Comparison of ENCODE assay signal across 28 cellular contexts in genomic region chr5:12323637-12324229, GRCh38.
A peak's percentile ranks its signal among the peaks of the same experiment; 100 is the strongest.
DNase-seq lines count a peak whose midpoint lies in the region; ATAC-seq and TF ChIP-seq lines count a peak whose summit lies in the region.
"Had no signal": no experiment of that assay in that cellular context is flagged by ENCODE, and none has a peak within 500 bp of the region (broad histone marks: within the 10 kb centered on the region; RNA-seq: fewer than 3 reads in every experiment).

No MANE protein-coding gene starts in this region.

- no peaks in the 10 kb centered on the region for H3K79me1 ChIP-seq in mesendoderm (ENCODE audit: low read length)

- H3K27ac Mint-ChIP-seq in glutamatergic neuron (ENCODE audit: unreplicated experiment), result peak overlapping the region; percentile 2
- H3K27ac Mint-ChIP-seq in CD4-positive, alpha-beta memory T cell, result no peak overlapping the region
- H3K27ac Mint-ChIP-seq: activated T-cell treated with anti-CD3 and anti-CD28 coated beads, Interleukin-2, amount 50 U/mL, for 72 hours; IgD-negative memory B cell; nephron had no signal

- POLR2A ChIA-PET in CD4-positive, alpha-beta memory T cell (lab: Charles Lee; ENCODE audit: partially characterized antibody), result no interaction called here

- peaks cover 0 to 5% of the 10 kb centered on the region in 2 donors for H3K9me3 ChIP-seq in CD4-positive, alpha-beta memory T cell (ENCODE audit: control insufficient read depth in 1 of 2, low read length in 2 of 2)
- H3K9me3 ChIP-seq: Peyer's patch had no signal

- H2BK15ac ChIP-seq in mesendoderm (replicated peaks; ENCODE audit: low read depth), result no peak overlapping the region

- H3K4me1 ChIP-seq in mesendoderm (ENCODE audit: control insufficient read depth, low read depth, low read length), result no peaks in the 10 kb centered on the region
- H3K4me1 ChIP-seq in CD4-positive, alpha-beta memory T cell (ENCODE audit: insufficient read depth, low read length), result no peaks in the 10 kb centered on the region
- H3K4me1 ChIP-seq: Peyer's patch, tibial nerve had no signal

- H3K27ac ChIP-seq in mesendoderm (ENCODE audit: low read depth, low read length), result no peak overlapping the region
- no peak overlapping the region for H3K27ac ChIP-seq in CD4-positive, alpha-beta memory T cell (ENCODE audit: low read depth, low read length)
- H3K27ac ChIP-seq: coronary artery, Peyer's patch, tibial nerve had no signal

- no peak overlapping the region for H3K4me3 Mint-ChIP-seq in glutamatergic neuron (ENCODE audit: unreplicated experiment)
- no peak overlapping the region for H3K4me3 Mint-ChIP-seq in CD4-positive, alpha-beta memory T cell
- H3K4me3 Mint-ChIP-seq: activated T-cell treated with anti-CD3 and anti-CD28 coated beads, Interleukin-2, amount 50 U/mL, for 72 hours; IgD-negative memory B cell; nephron had no signal

- H3K23ac ChIP-seq in mesendoderm (ENCODE audit: low read length), result no peak overlapping the region

- H3K9me3 Mint-ChIP-seq in glutamatergic neuron (ENCODE audit: unreplicated experiment), result no peaks in the 10 kb centered on the region
- peaks cover 6 to 31% (median 10%) of the 10 kb centered on the region in 8 donors for H3K9me3 Mint-ChIP-seq in CD4-positive, alpha-beta memory T cell
- H3K9me3 Mint-ChIP-seq: nephron had no signal

- no peak for TF ChIP-seq CTCF in glutamatergic neuron (IDR thresholded peaks at IDR 0.05; ENCODE audit: partially characterized antibody, unreplicated experiment)

- no peak overlapping the region for H3K18ac ChIP-seq in mesendoderm (ENCODE audit: low read length)

- H3K4me2 ChIP-seq in mesendoderm (ENCODE audit: low read length), result no peak overlapping the region

- H2BK5ac ChIP-seq in mesendoderm (ENCODE audit: low read length), result no peak overlapping the region

- no peaks in the 10 kb centered on the region for H3K36me3 Mint-ChIP-seq in glutamatergic neuron (ENCODE audit: unreplicated experiment)
- H3K36me3 Mint-ChIP-seq in CD4-positive, alpha-beta memory T cell, result no peaks in the 10 kb centered on the region
- H3K36me3 Mint-ChIP-seq: IgD-negative memory B cell had no signal

- H3K4ac ChIP-seq in mesendoderm (ENCODE audit: low read depth, low read length), result no peak overlapping the region

- H3K27me3 ChIP-seq in mesendoderm (ENCODE audit: insufficient read depth, low read length, poor library complexity), result no peaks in the 10 kb centered on the region
- H3K27me3 ChIP-seq in CD4-positive, alpha-beta memory T cell (ENCODE audit: insufficient read depth, low read length), result no peaks in the 10 kb centered on the region
- H3K27me3 ChIP-seq: Peyer's patch, tibial nerve had no signal

- no peak overlapping the region for H2AK5ac ChIP-seq in mesendoderm (ENCODE audit: low read length)

- CTCF ChIA-PET in CD4-positive, alpha-beta memory T cell (lab: Charles Lee; ENCODE audit: partially characterized antibody), result no interaction called here

- no peak for ATAC-seq in GM21786 (IDR thresholded peaks at IDR 0.05; ENCODE audit: unreplicated experiment)
- ATAC-seq: activated T-cell treated with anti-CD3 and anti-CD28 coated beads, Interleukin-2, amount 50 U/mL, for 72 hours; HCT116; left colon had no signal

- intact Hi-C loops in CD4-positive, alpha-beta memory T cell (cut with micrococcal nuclease), result no loop called here

- no peak overlapping the region for H3K9ac ChIP-seq in mesendoderm (ENCODE audit: low read length)

- H4K8ac ChIP-seq in mesendoderm (ENCODE audit: low read depth, low read length), result no peak overlapping the region

- no peak overlapping the region for H4K5ac ChIP-seq in mesendoderm (ENCODE audit: low read length)

- peak; percentile 68 for DNase-seq in NCI-H748 (lab: John Stamatoyannopoulos, UW; ENCODE audit: unreplicated experiment)
- no peak for DNase-seq in NCI-H748 treated with DMSO at 0.1 percent for 48 hours (lab: John Stamatoyannopoulos, UW)
- DNase-seq in NCI-H2081 (lab: John Stamatoyannopoulos, UW), result peak; percentile 52 to 68
- DNase-seq in glutamatergic neuron, result no peak
- DNase-seq in mesendoderm, result peak; percentile 52
- DNase-seq in CD4-positive, alpha-beta memory T cell, result no peak
- no peak for DNase-seq in inferior parietal cortex (ENCODE audit: extremely low spot score)
- DNase-seq: activated CD4-positive, alpha-beta T cell treated with anti-CD3 and anti-CD28 coated beads, Interleukin-2, amount 50 U/mL, for 48 hours; activated CD4-positive, CD25-positive, alpha-beta regulatory T cell treated with anti-CD3 and anti-CD28 coated beads, Interleukin-2, amount 50 U/mL, for 72 hours; activated naive CD4-positive, alpha-beta T cell; activated T-cell treated with anti-CD3 and anti-CD28 coated beads, Interleukin-2, amount 50 U/mL, for 72 hours; Calu3; effector CD8-positive, alpha-beta T cell; left colon; MV-4-11; NCI-H2029; NCI-H345; NK-92 treated with Interleukin-12 subunit alpha and Interleukin-12 subunit beta, amount 100 ng/mL, for 24 hours; Peyer's patch; SIG-M5; stimulated activated CD4-positive, alpha-beta T cell treated with anti-CD3 and anti-CD28 coated beads, Interleukin-15, amount 100 ng/mL, for 24 hours; stimulated activated CD4-positive, alpha-beta T cell treated with anti-CD3 and anti-CD28 coated beads, Interleukin-4, amount 100 ng/mL, for 4 hours had no signal

- no peaks in the 10 kb centered on the region for H3K36me3 ChIP-seq in mesendoderm (ENCODE audit: control insufficient read depth, insufficient read depth, low read length)
- no peaks in the 10 kb centered on the region for H3K36me3 ChIP-seq in CD4-positive, alpha-beta memory T cell (ENCODE audit: insufficient read depth, low read length)
- H3K36me3 ChIP-seq: Peyer's patch, tibial nerve had no signal

- H3K79me2 ChIP-seq in mesendoderm (ENCODE audit: control insufficient read depth, insufficient read depth, low read length), result no peaks in the 10 kb centered on the region

- H3K27me3 Mint-ChIP-seq in glutamatergic neuron (ENCODE audit: unreplicated experiment), result peaks cover 2% of the 10 kb centered on the region
- H3K27me3 Mint-ChIP-seq in CD4-positive, alpha-beta memory T cell, result no peaks in the 10 kb centered on the region
- H3K27me3 Mint-ChIP-seq: IgD-negative memory B cell had no signal

- H3K4me1 Mint-ChIP-seq in glutamatergic neuron (ENCODE audit: low read depth, unreplicated experiment), result peaks cover 9% of the 10 kb centered on the region
- no peaks in the 10 kb centered on the region for H3K4me1 Mint-ChIP-seq in CD4-positive, alpha-beta memory T cell
- H3K4me1 Mint-ChIP-seq: IgD-negative memory B cell, nephron had no signal

- H3K4me3 ChIP-seq in mesendoderm (ENCODE audit: low read length), result no peak overlapping the region
- no peak overlapping the region for H3K4me3 ChIP-seq in CD4-positive, alpha-beta memory T cell (ENCODE audit: low read length in 2 of 2)
- H3K4me3 ChIP-seq: coronary artery, Peyer's patch, tibial nerve had no signal

- no CpG with 5 or more reads among the region's 7 CpGs for WGBS in mesendoderm (ENCODE audit: extremely low coverage, insufficient coverage, low lambda C conversion rate)

- H3K56ac ChIP-seq in mesendoderm (ENCODE audit: low read length), result no peak overlapping the region

- no peak overlapping the region for H2BK120ac ChIP-seq in mesendoderm (ENCODE audit: low read depth, low read length)

Comparison
In these comparisons a context has a peak if more than half of its experiments do, and no peak if none do; other contexts are left out.
1. DNase-seq: peak in NCI-H748 (single experiment), NCI-H2081 (2 of 2) and mesendoderm (single experiment); none in NCI-H748 treated with DMSO at 0.1 percent for 48 hours (single experiment), glutamatergic neuron (single experiment), CD4-positive, alpha-beta memory T cell (0 of 5) and inferior parietal cortex (single experiment).